ENCODE assay signal across 7 cellular contexts in genomic region chr15:92909131-92909781, GRCh38. TPM values are rescaled to one million over a fixed set of nuclear protein-coding genes. Genes with fewer than 3 reads are reported as not detected.
A peak's percentile ranks its signal among the peaks of the same experiment; 100 is the strongest.
DNase-seq lines count a peak whose midpoint lies in the region; ATAC-seq and TF ChIP-seq lines count a peak whose summit lies in the region.

No MANE protein-coding gene starts in this region.

- peaks cover 93 to 98% of the 10 kb centered on the region in 2 donors for H3K4me1 Mint-ChIP-seq in immature natural killer cell

- in situ Hi-C loops in GM23248 (cut with MboI): loop anchor here (10.0 kb wide), 1 partner anchor 104 kb away; no protein-coding TSS in a partner anchor
- in situ Hi-C loops in GM13976 (cut with MboI; ENCODE audit: low sequenced_read_pairs, unreplicated experiment): no loop called here

- H3K9me3 ChIP-seq in GM23248 (ENCODE audit: low read depth) (no peaks in the 10 kb centered on the region), stomach (no peaks in the 10 kb centered on the region)

- TF ChIP-seq CTCF in stomach (IDR thresholded peaks at IDR 0.05) (no peak), GM13976 (IDR thresholded peaks at IDR 0.05; ENCODE audit: borderline replicate concordance, control extremely low read depth, extremely low read depth, insufficient read depth, missing control alignments) (no peak)

- TF ChIP-seq EP300 in stomach (IDR thresholded peaks at IDR 0.05): no peak

- H3K4me2 ChIP-seq in GM23248 (ENCODE audit: unreplicated experiment): peak overlapping the region; percentile 100

- peaks cover 93% of the 10 kb centered on the region for H3F3A ChIP-seq in GM23248 (ENCODE audit: insufficient read depth)

- WGBS in GM23248 (ENCODE audit: low coverage in 1 of 2, low lambda C conversion rate in 2 of 2, missing lambda C conversion rate in 2 of 2), 2 experiments: 58 to 61% methylated on average over 7 of the region's 7 CpGs
- 54 to 68% (median 62%) methylated on average over 7 of the region's 7 CpGs for WGBS in stomach, 5 donors

- H3K4me3 ChIP-seq in GM23248 (peak overlapping the region; percentile 53), stomach (peak overlapping the region in 1 of 4 donors; percentile 18)

- peak overlapping the region; percentile 98 for H3K27ac ChIP-seq in GM23248
- H3K27ac ChIP-seq in stomach: peak overlapping the region; percentile 78 to 99 (median 96)

- peaks cover 2 to 9% (median 8%) of the 10 kb centered on the region in 3 donors for H3K27me3 Mint-ChIP-seq in immature natural killer cell (ENCODE audit: low read depth in 3 of 3)

- peak overlapping the region; percentile 100 for H3K27ac Mint-ChIP-seq in activated naive CD4-positive, alpha-beta T cell treated with anti-CD3 and anti-CD28 coated beads, Interleukin-2, amount 50 U/mL, for 72 hours
- H3K27ac Mint-ChIP-seq in immature natural killer cell: peak overlapping the region; percentile 86 to 100 (median 99)

- DNase-seq in GM23248: peak; percentile 39
- no peak for DNase-seq in activated naive CD4-positive, alpha-beta T cell treated with anti-CD3 and anti-CD28 coated beads, Interleukin-2, amount 50 U/mL, for 72 hours (ENCODE audit: low spot score in 2 of 2)
- no peak for DNase-seq in immature natural killer cell
- no peak for DNase-seq in stomach
- no peak for DNase-seq in GM13976 (ENCODE audit: low spot score)
- no peak for DNase-seq in NOMO-1 treated with DMSO at 0.1 percent for 48 hours (lab: John Stamatoyannopoulos, UW; ENCODE audit: unreplicated experiment)

- H4K20me1 ChIP-seq in GM23248 (ENCODE audit: insufficient read depth): no peaks in the 10 kb centered on the region

- peaks cover 97% of the 10 kb centered on the region for H3K79me2 ChIP-seq in GM23248 (ENCODE audit: insufficient read depth)

- peak overlapping the region in 4 of 5 donors; percentile 51 to 73 (median 56) for H3K4me3 Mint-ChIP-seq in immature natural killer cell

- H3K36me3 ChIP-seq in GM23248 (ENCODE audit: low read depth) (no peaks in the 10 kb centered on the region), stomach (peaks cover 0 to 12% (median 0%) of the 10 kb centered on the region in 4 donors)

- H3K27me3 ChIP-seq in GM23248 (replicated peaks; ENCODE audit: insufficient read depth) (no peaks in the 10 kb centered on the region), stomach (no peaks in the 10 kb centered on the region)

- H3K9me2 ChIP-seq in GM23248 (ENCODE audit: insufficient read depth): no peaks in the 10 kb centered on the region

- peaks cover 67% of the 10 kb centered on the region for H3K4me1 ChIP-seq in GM23248 (ENCODE audit: insufficient read depth)
- H3K4me1 ChIP-seq in stomach: peaks cover 77 to 95% (median 89%) of the 10 kb centered on the region in 4 donors

- TF ChIP-seq POLR2A in stomach (IDR thresholded peaks at IDR 0.05): no peak

- no peak for ATAC-seq in activated naive CD4-positive, alpha-beta T cell treated with anti-CD3 and anti-CD28 coated beads, Interleukin-2, amount 50 U/mL, for 72 hours
- no peak for ATAC-seq in GM19397 (IDR thresholded peaks at IDR 0.05; ENCODE audit: unreplicated experiment)

- no peaks in the 10 kb centered on the region for H3K9me3 Mint-ChIP-seq in activated naive CD4-positive, alpha-beta T cell treated with anti-CD3 and anti-CD28 coated beads, Interleukin-2, amount 50 U/mL, for 72 hours
- H3K9me3 Mint-ChIP-seq in immature natural killer cell: no peaks in the 10 kb centered on the region

- H2AFZ ChIP-seq in GM23248: no peak overlapping the region

- intact Hi-C loops in stomach (cut with DNase I; ENCODE audit: low total_unique reads): no loop called here

- peaks cover 17 to 55% of the 10 kb centered on the region in 2 donors for H3K36me3 Mint-ChIP-seq in activated naive CD4-positive, alpha-beta T cell treated with anti-CD3 and anti-CD28 coated beads, Interleukin-2, amount 50 U/mL, for 72 hours
- peaks cover 0 to 3% (median 0%) of the 10 kb centered on the region in 3 donors for H3K36me3 Mint-ChIP-seq in immature natural killer cell

- H3K9ac ChIP-seq in GM23248: peak overlapping the region; percentile 59

RNA-seq across cellular contexts. Expression of gene CHD2, which starts 9.1 kb away (rescaled TPM):
- 39.0 and 54.4 TPM in 2 replicates for total RNA-seq in GM23248 (2014; rRNA removed; shearing (Covaris generic))
- polyA plus RNA-seq in GM23248 (2016; fragmentation: Nextera tagmentation; extraction: Ambion mirVana) (36.5 and 37.0 TPM in 2 replicates), immature natural killer cell (10 to 100 TPM; 24.7 to 77.7 (median 36.9) TPM), stomach (10 to 100 TPM; 21.5 to 29.5 (median 23.5) TPM)
- 100 to 1,000 TPM; 187 to 214 TPM for total RNA-seq in activated naive CD4-positive, alpha-beta T cell treated with anti-CD3 and anti-CD28 coated beads, Interleukin-2, amount 50 U/mL, for 72 hours
- 100 to 1,000 TPM; 124 to 833 (median 164) TPM for total RNA-seq in stomach
